Comparison of ENCODE assay signal across 9 cellular contexts in genomic region chr2:96642564-96643350, GRCh38. TPM values are rescaled to one million over a fixed set of nuclear protein-coding genes. Genes with fewer than 3 reads are reported as not detected.
DNase-seq lines count a peak whose midpoint lies in the region; ATAC-seq and TF ChIP-seq lines count a peak whose summit lies in the region.
"Had no signal": no experiment of that assay in that cellular context is flagged by ENCODE, and none has a peak within 500 bp of the region (broad histone marks: within the 10 kb centered on the region; RNA-seq: fewer than 3 reads in every experiment).

Gene FER1L5, plus strand, starts transcription at chr2:96642764. Its CDS starts 73 bp downstream, at chr2:96642837.

- no peak within 1 kb of the TSS for H3K9ac ChIP-seq in smooth muscle cell (ENCODE audit: low read depth)

- H3F3A ChIP-seq in smooth muscle cell (ENCODE audit: low read depth), result no peaks in the 10 kb centered on the region

- peak within 1 kb of the TSS; percentile 24 for H2AFZ ChIP-seq in smooth muscle cell (ENCODE audit: low read depth)

- H4K20me1 ChIP-seq in smooth muscle cell (ENCODE audit: low read depth), result no peaks in the 10 kb centered on the region

- H3K4me3 Mint-ChIP-seq in activated CD4-positive, alpha-beta memory T cell treated with anti-CD3 and anti-CD28 coated beads, Interleukin-2, amount 10 ng/mL, durations not matched to agents 7 days and 5 days, result no peak within 1 kb of the TSS

- 64% methylated on average over 10 of the region's 10 CpGs for WGBS in smooth muscle cell (ENCODE audit: low lambda C conversion rate)

- DNase-seq in DMS53 (lab: John Stamatoyannopoulos, UW), result peak; percentile 39
- no peak for DNase-seq in DMS53 treated with DMSO at 0.1 percent for 48 hours (lab: John Stamatoyannopoulos, UW; ENCODE audit: unreplicated experiment)
- peak in 49 of 58 donors; percentile 6 to 82 (median 41) for DNase-seq in anterior cingulate cortex (lab: John Stamatoyannopoulos, UW)
- DNase-seq in smooth muscle cell (lab: John Stamatoyannopoulos, UW; ENCODE audit: unreplicated experiment), result no peak
- DNase-seq in activated CD4-positive, alpha-beta memory T cell treated with anti-CD3 and anti-CD28 coated beads, Interleukin-2, amount 10 ng/mL, durations not matched to agents 7 days and 5 days, result no peak

- peaks cover 8% of the 10 kb centered on the region for H3K27me3 Mint-ChIP-seq in activated CD4-positive, alpha-beta memory T cell treated with anti-CD3 and anti-CD28 coated beads, Interleukin-2, amount 10 ng/mL, durations not matched to agents 7 days and 5 days

- no peak within 1 kb of the TSS for H3K27ac Mint-ChIP-seq in activated CD4-positive, alpha-beta memory T cell treated with anti-CD3 and anti-CD28 coated beads, Interleukin-2, amount 10 ng/mL, durations not matched to agents 7 days and 5 days

- POLR2A ChIA-PET in activated CD4-positive, alpha-beta memory T cell treated with anti-CD3 and anti-CD28 coated beads, Interleukin-2, amount 10 ng/mL, durations not matched to agents 7 days and 5 days (lab: Charles Lee), result no interaction called here

- H3K36me3 ChIP-seq in smooth muscle cell (ENCODE audit: low read depth), result no peaks in the 10 kb centered on the region
- H3K36me3 ChIP-seq: neutrophil had no signal

- no peaks in the 10 kb centered on the region for H3K9me3 Mint-ChIP-seq in activated CD4-positive, alpha-beta memory T cell treated with anti-CD3 and anti-CD28 coated beads, Interleukin-2, amount 10 ng/mL, durations not matched to agents 7 days and 5 days

- CTCF ChIA-PET in activated CD4-positive, alpha-beta memory T cell treated with anti-CD3 and anti-CD28 coated beads, Interleukin-2, amount 10 ng/mL, durations not matched to agents 7 days and 5 days (lab: Charles Lee), result interaction anchor here (1.2 kb wide), 1 partner anchor 9 kb away, joined by 4 read pairs; no protein-coding TSS in a partner anchor

- H3K9me3 ChIP-seq in smooth muscle cell (replicated peaks; ENCODE audit: low read depth), result no peaks in the 10 kb centered on the region
- H3K9me3 ChIP-seq: neutrophil had no signal

- H3K79me2 ChIP-seq in smooth muscle cell (ENCODE audit: low read depth), result peaks cover under 1% of the 10 kb centered on the region

- H3K4me1 ChIP-seq in smooth muscle cell (ENCODE audit: low read depth), result no peaks in the 10 kb centered on the region

- H3K4me1 Mint-ChIP-seq in activated CD4-positive, alpha-beta memory T cell treated with anti-CD3 and anti-CD28 coated beads, Interleukin-2, amount 10 ng/mL, durations not matched to agents 7 days and 5 days, result peaks cover 10% of the 10 kb centered on the region

- no peak within 1 kb of the TSS for H3K27ac ChIP-seq in smooth muscle cell (ENCODE audit: low read depth)
- H3K27ac ChIP-seq: neutrophil had no signal

- H3K4me3 ChIP-seq in iPS-11a (ENCODE audit: low read depth, low read length) (peak within 1 kb of the TSS; percentile 37), smooth muscle cell (no peak within 1 kb of the TSS)

- no peaks in the 10 kb centered on the region for H3K27me3 ChIP-seq in smooth muscle cell (ENCODE audit: low read depth)
- H3K27me3 ChIP-seq: neutrophil had no signal

- ATAC-seq in GM19351 (IDR thresholded peaks at IDR 0.05; ENCODE audit: unreplicated experiment) (no peak), GM21737 (IDR thresholded peaks at IDR 0.05; ENCODE audit: unreplicated experiment) (no peak)

- H3K4me2 ChIP-seq in smooth muscle cell, result no peak within 1 kb of the TSS

- no peaks in the 10 kb centered on the region for H3K36me3 Mint-ChIP-seq in activated CD4-positive, alpha-beta memory T cell treated with anti-CD3 and anti-CD28 coated beads, Interleukin-2, amount 10 ng/mL, durations not matched to agents 7 days and 5 days (ENCODE audit: low read depth)

- no peak for TF ChIP-seq CTCF in smooth muscle cell (IDR thresholded peaks at IDR 0.05; ENCODE audit: borderline replicate concordance, insufficient read depth, poor library complexity, severe bottlenecking)

RNA-seq across cellular contexts. Expression of gene FER1L5, which starts in this region (rescaled TPM):
- total RNA-seq in smooth muscle cell, result not detected in 2 replicates
- 0.12 TPM in 1 of 2 replicates, not detected in the other for polyA plus RNA-seq in smooth muscle cell
- total RNA-seq in activated CD4-positive, alpha-beta memory T cell treated with anti-CD3 and anti-CD28 coated beads, Interleukin-2, amount 10 ng/mL, durations not matched to agents 7 days and 5 days, result not detected

Comparison
In these comparisons a context has a peak if more than half of its experiments do, and no peak if none do; other contexts are left out.
1. DNase-seq: peak in DMS53 (single experiment) and anterior cingulate cortex (49 of 58); none in DMS53 treated with DMSO at 0.1 percent for 48 hours (single experiment), smooth muscle cell (single experiment) and activated CD4-positive, alpha-beta memory T cell treated with anti-CD3 and anti-CD28 coated beads, Interleukin-2, amount 10 ng/mL, durations not matched to agents 7 days and 5 days (single experiment).